In genomic region chr17:21094298-21094704, GRCh38 we compare ENCODE assay signal across 16 cellular contexts.
"Had no signal": no experiment of that assay in that cellular context is flagged by ENCODE, and none has a peak within 500 bp of the region (broad histone marks: within the 10 kb centered on the region; RNA-seq: fewer than 3 reads in every experiment).

No MANE protein-coding gene starts in this region.

- H3K4me1 ChIP-seq: parathyroid adenoma had no signal

- H3K27me3 Mint-ChIP-seq: activated CD4-positive, alpha-beta T cell treated with anti-CD3 and anti-CD28 coated beads for 36 hours; activated naive CD8-positive, alpha-beta T cell; stimulated activated memory B cell treated with anti-CD40 and anti-IgM and Interleukin-4, amounts not matched to agents 10 μg/mL and 1 μg/mL and 100 μg/mL, for 72 hours had no signal

- H3K36me3 ChIP-seq: lower lobe of right lung, thoracic aorta, upper lobe of right lung had no signal

- H3K36me3 Mint-ChIP-seq: activated naive CD8-positive, alpha-beta T cell; stimulated activated memory B cell treated with anti-CD40 and anti-IgM and Interleukin-4, amounts not matched to agents 10 μg/mL and 1 μg/mL and 100 μg/mL, for 72 hours; WTC11 had no signal

- H3K9me3 Mint-ChIP-seq: activated T-helper 1 cell treated with anti-CD3 and anti-CD28 coated beads, Interleukin-12 subunit alpha, Interleukin-12 subunit beta, Interleukin-2, Interleukin-4 antibody, amounts not matched to agents 30 ng/mL and 10 ng/mL and 1 ng/mL, durations not matched to agents 14 hours and 24 hours and 36 hours; nephron; stimulated activated memory B cell treated with anti-CD40 and anti-IgM and Interleukin-4, amounts not matched to agents 10 μg/mL and 1 μg/mL and 100 μg/mL, for 72 hours had no signal

- H3K27ac Mint-ChIP-seq: activated CD4-positive, alpha-beta T cell treated with anti-CD3 and anti-CD28 coated beads for 36 hours; activated naive CD8-positive, alpha-beta T cell; activated T-helper 1 cell treated with anti-CD3 and anti-CD28 coated beads, Interleukin-12 subunit alpha, Interleukin-12 subunit beta, Interleukin-2, Interleukin-4 antibody, amounts not matched to agents 30 ng/mL and 10 ng/mL and 1 ng/mL, durations not matched to agents 14 hours and 24 hours and 36 hours; nephron; stimulated activated memory B cell treated with anti-CD40 and anti-IgM and Interleukin-4, amounts not matched to agents 10 μg/mL and 1 μg/mL and 100 μg/mL, for 72 hours; WTC11 had no signal

- DNase-seq: activated CD4-positive, alpha-beta T cell treated with anti-CD3 and anti-CD28 coated beads for 36 hours; activated CD4-positive, alpha-beta T cell treated with anti-CD3 and anti-CD28 coated beads, Interleukin-2, amount 50 U/mL, for 48 hours; activated T-cell treated with anti-CD3 and anti-CD28 coated beads for 4 hours; dermis blood vessel endothelial cell; effector memory CD4-positive, alpha-beta T cell; lower lobe of right lung; stimulated activated CD4-positive, alpha-beta T cell treated with anti-CD3 and anti-CD28 coated beads, Interleukin-4, amount 100 ng/mL, for 4 hours; upper lobe of right lung had no signal

- H3K9me3 ChIP-seq: lower lobe of right lung, thoracic aorta, upper lobe of right lung had no signal

- H3K4me3 Mint-ChIP-seq: activated CD4-positive, alpha-beta T cell treated with anti-CD3 and anti-CD28 coated beads for 36 hours; activated naive CD8-positive, alpha-beta T cell; activated T-helper 1 cell treated with anti-CD3 and anti-CD28 coated beads, Interleukin-12 subunit alpha, Interleukin-12 subunit beta, Interleukin-2, Interleukin-4 antibody, amounts not matched to agents 30 ng/mL and 10 ng/mL and 1 ng/mL, durations not matched to agents 14 hours and 24 hours and 36 hours; nephron; stimulated activated memory B cell treated with anti-CD40 and anti-IgM and Interleukin-4, amounts not matched to agents 10 μg/mL and 1 μg/mL and 100 μg/mL, for 72 hours; WTC11 had no signal

- H3K4me3 ChIP-seq: lower lobe of right lung, thoracic aorta, upper lobe of right lung had no signal

- ATAC-seq: activated CD4-positive, alpha-beta T cell treated with anti-CD3 and anti-CD28 coated beads for 36 hours; lower lobe of right lung; sciatic nerve; stimulated activated memory B cell treated with anti-CD40 and anti-IgM and Interleukin-4, amounts not matched to agents 10 μg/mL and 1 μg/mL and 100 μg/mL, for 72 hours; upper lobe of right lung; WTC11 had no signal
